Comparison of ENCODE assay signal across 13 cellular contexts in genomic region chr6:98823845-98824162, GRCh38. TPM values are rescaled to one million over a fixed set of nuclear protein-coding genes. Genes with fewer than 3 reads are reported as not detected.
A peak's percentile ranks its signal among the peaks of the same experiment; 100 is the strongest.
DNase-seq lines count a peak whose midpoint lies in the region; ATAC-seq and TF ChIP-seq lines count a peak whose summit lies in the region.
"Had no signal": no experiment of that assay in that cellular context is flagged by ENCODE, and none has a peak within 500 bp of the region (broad histone marks: within the 10 kb centered on the region; RNA-seq: fewer than 3 reads in every experiment).

No MANE protein-coding gene starts in this region.

- no peak overlapping the region for H2AFZ ChIP-seq in MM.1S (ENCODE audit: low read length)

- peak overlapping the region; percentile 25 for H3K4me3 Mint-ChIP-seq in Calu3 (ENCODE audit: low read depth, unreplicated experiment)
- H3K4me3 Mint-ChIP-seq in dendritic cell treated with granulocyte-macrophage colony-stimulating factor and Interleukin-4, amounts not matched to agents 40 ng/mL and 50 ng/mL, for 4 days, result peak overlapping the region; percentile 32
- peak overlapping the region; percentile 36 for H3K4me3 Mint-ChIP-seq in natural killer cell treated with Interleukin-12 subunit alpha and Interleukin-12 subunit beta and Interleukin-15 and Interleukin-18, amount 100 ng/mL, for 72 hours

- ATAC-seq in natural killer cell treated with Interleukin-12 subunit alpha and Interleukin-12 subunit beta and Interleukin-15 and Interleukin-18, amount 100 ng/mL, for 72 hours, result no peak

- H3K27ac ChIP-seq in MM.1S (ENCODE audit: low read length), result no peak overlapping the region
- H3K27ac ChIP-seq: prostate gland, thyroid gland had no signal

- peak overlapping the region; percentile 56 for H3K4me3 ChIP-seq in Jurkat, Clone E6-1 (ENCODE audit: low read length)
- no peak overlapping the region for H3K4me3 ChIP-seq in MM.1S (ENCODE audit: low read length)
- H3K4me3 ChIP-seq: prostate gland, thyroid gland had no signal

- in situ Hi-C loops in GM13976 (cut with MboI; ENCODE audit: low sequenced_read_pairs, unreplicated experiment), result no loop called here

- no peaks in the 10 kb centered on the region for H3K9me3 Mint-ChIP-seq in Calu3 (ENCODE audit: low read depth, unreplicated experiment)
- H3K9me3 Mint-ChIP-seq in dendritic cell treated with granulocyte-macrophage colony-stimulating factor and Interleukin-4, amounts not matched to agents 40 ng/mL and 50 ng/mL, for 4 days, result no peaks in the 10 kb centered on the region
- H3K9me3 Mint-ChIP-seq in natural killer cell treated with Interleukin-12 subunit alpha and Interleukin-12 subunit beta and Interleukin-15 and Interleukin-18, amount 100 ng/mL, for 72 hours, result no peaks in the 10 kb centered on the region

- TF ChIP-seq CTCF in Calu3 (IDR thresholded peaks at IDR 0.05; ENCODE audit: unreplicated experiment), result no peak
- TF ChIP-seq CTCF in GM13976 (IDR thresholded peaks at IDR 0.05; ENCODE audit: borderline replicate concordance, control extremely low read depth, extremely low read depth, insufficient read depth, missing control alignments), result no peak
- no peak for TF ChIP-seq CTCF in MM.1S (IDR thresholded peaks at IDR 0.05; ENCODE audit: low read length)

- no TSS peak for BruUV-seq in Calu3 (replicated peaks; lab: Mats Ljungman, UMichigan)

- no peaks in the 10 kb centered on the region for H3K79me2 ChIP-seq in MM.1S (ENCODE audit: low read length)

- peaks cover 85% of the 10 kb centered on the region for H3K27me3 Mint-ChIP-seq in Calu3 (ENCODE audit: unreplicated experiment)
- peaks cover 80% of the 10 kb centered on the region for H3K27me3 Mint-ChIP-seq in dendritic cell treated with granulocyte-macrophage colony-stimulating factor and Interleukin-4, amounts not matched to agents 40 ng/mL and 50 ng/mL, for 4 days
- H3K27me3 Mint-ChIP-seq in natural killer cell treated with Interleukin-12 subunit alpha and Interleukin-12 subunit beta and Interleukin-15 and Interleukin-18, amount 100 ng/mL, for 72 hours, result peaks cover 61 to 83% of the 10 kb centered on the region in 2 donors

- H4K20me1 ChIP-seq in MM.1S (ENCODE audit: insufficient read depth, low read length), result no peaks in the 10 kb centered on the region

- H3K27me3 ChIP-seq in MM.1S (replicated peaks; ENCODE audit: insufficient read depth, low read length), result no peaks in the 10 kb centered on the region

- H3K9me2 ChIP-seq in MM.1S (replicated peaks; ENCODE audit: insufficient read depth, low read length), result no peaks in the 10 kb centered on the region

- H3K9me3 ChIP-seq in MM.1S (replicated peaks; ENCODE audit: insufficient read depth, low read length), result no peaks in the 10 kb centered on the region
- H3K9me3 ChIP-seq: prostate gland, thyroid gland had no signal

- no peak for DNase-seq in Calu3
- DNase-seq in Jurkat, Clone E6-1 (ENCODE audit: low read depth, low spot score), result no peak
- no peak for DNase-seq in natural killer cell treated with Interleukin-12 subunit alpha and Interleukin-12 subunit beta and Interleukin-15 and Interleukin-18, amount 100 ng/mL, for 72 hours (ENCODE audit: low spot score)
- no peak for DNase-seq in GM13976 (ENCODE audit: low spot score)
- no peak for DNase-seq in AG08395 (ENCODE audit: low spot score)
- no peak for DNase-seq in MM.1S
- DNase-seq in NCI-H2227 (lab: John Stamatoyannopoulos, UW; ENCODE audit: unreplicated experiment), result no peak
- DNase-seq: NCI-H2029 treated with DMSO at 0.1 percent for 48 hours, thyroid gland had no signal

- no peaks in the 10 kb centered on the region for H3K4me1 Mint-ChIP-seq in Calu3 (ENCODE audit: low read depth, unreplicated experiment)
- H3K4me1 Mint-ChIP-seq in dendritic cell treated with granulocyte-macrophage colony-stimulating factor and Interleukin-4, amounts not matched to agents 40 ng/mL and 50 ng/mL, for 4 days (ENCODE audit: low read depth), result peaks cover 12% of the 10 kb centered on the region
- H3K4me1 Mint-ChIP-seq in natural killer cell treated with Interleukin-12 subunit alpha and Interleukin-12 subunit beta and Interleukin-15 and Interleukin-18, amount 100 ng/mL, for 72 hours (ENCODE audit: low read depth in 2 of 2), result peaks cover 14 to 17% of the 10 kb centered on the region in 2 donors

- H3K4me1 ChIP-seq in MM.1S (ENCODE audit: low read length), result no peaks in the 10 kb centered on the region
- H3K4me1 ChIP-seq: prostate gland had no signal

- H3F3A ChIP-seq in MM.1S (ENCODE audit: insufficient read depth, low read length), result no peaks in the 10 kb centered on the region

- CTCF ChIA-PET in Calu3 (lab: Charles Lee), result interaction anchor here (1.8 kb wide), 1 partner anchor 11 kb away, joined by 7 read pairs; the partner anchor contains the start of gene POU3F2

- H3K4me2 ChIP-seq in MM.1S (ENCODE audit: low read depth, low read length), result no peak overlapping the region

- intact Hi-C loops in Calu3 (cut with micrococcal nuclease; ENCODE audit: unreplicated experiment), result no loop called here
- intact Hi-C loops in dendritic cell treated with granulocyte-macrophage colony-stimulating factor and Interleukin-4, amounts not matched to agents 40 ng/mL and 50 ng/mL, for 4 days (cut with micrococcal nuclease), result no loop called here

- H3K36me3 ChIP-seq in MM.1S (replicated peaks; ENCODE audit: insufficient read depth, low read length), result no peaks in the 10 kb centered on the region
- H3K36me3 ChIP-seq: prostate gland, thyroid gland had no signal

- H3K27ac Mint-ChIP-seq in Calu3 (ENCODE audit: unreplicated experiment), result no peak overlapping the region
- no peak overlapping the region for H3K27ac Mint-ChIP-seq in dendritic cell treated with granulocyte-macrophage colony-stimulating factor and Interleukin-4, amounts not matched to agents 40 ng/mL and 50 ng/mL, for 4 days
- no peak overlapping the region for H3K27ac Mint-ChIP-seq in natural killer cell treated with Interleukin-12 subunit alpha and Interleukin-12 subunit beta and Interleukin-15 and Interleukin-18, amount 100 ng/mL, for 72 hours

- no peaks in the 10 kb centered on the region for H3K36me3 Mint-ChIP-seq in Calu3 (ENCODE audit: insufficient read depth, unreplicated experiment)
- H3K36me3 Mint-ChIP-seq in dendritic cell treated with granulocyte-macrophage colony-stimulating factor and Interleukin-4, amounts not matched to agents 40 ng/mL and 50 ng/mL, for 4 days (ENCODE audit: low read depth), result no peaks in the 10 kb centered on the region
- peaks cover 17% of the 10 kb centered on the region for H3K36me3 Mint-ChIP-seq in natural killer cell treated with Interleukin-12 subunit alpha and Interleukin-12 subunit beta and Interleukin-15 and Interleukin-18, amount 100 ng/mL, for 72 hours

- H3K9ac ChIP-seq in MM.1S (ENCODE audit: low read length), result no peak overlapping the region

RNA-seq across cellular contexts. Expression of gene POU3F2, which starts 10.6 kb away (rescaled TPM):
- total RNA-seq in Calu3 (2022), result 0.12 TPM in 1 of 2 replicates, not detected in the other
- polyA plus RNA-seq in Jurkat, Clone E6-1 (2012; ENCODE audit: insufficient read depth, insufficient read length), result 13.2 TPM
- total RNA-seq in natural killer cell treated with Interleukin-12 subunit alpha and Interleukin-12 subunit beta and Interleukin-15 and Interleukin-18, amount 100 ng/mL, for 72 hours, result not detected
- total RNA-seq: endothelial cell of umbilical vein, prostate gland, thyroid gland had no signal
- polyA plus RNA-seq: adipose tissue, endothelial cell of umbilical vein had no signal
